In genomic region chr7:75423481-75423880, GRCh38 we compare ENCODE assay signal across 4 cellular contexts. TPM values are rescaled to one million over a fixed set of nuclear protein-coding genes. Genes with fewer than 3 reads are reported as not detected.
A peak's percentile ranks its signal among the peaks of the same experiment; 100 is the strongest.
DNase-seq lines count a peak whose midpoint lies in the region; ATAC-seq and TF ChIP-seq lines count a peak whose summit lies in the region.
"Not testable (repeated sequence)": the region's sequence is repeated elsewhere in the genome, so short reads cannot be mapped to it uniquely, and the experiment has no call there.

No MANE protein-coding gene starts in this region.

- not testable (repeated sequence) for H3K27me3 Mint-ChIP-seq in activated CD4-positive, alpha-beta T cell treated with anti-CD3 and anti-CD28 coated beads, Interleukin-2, amount 10 ng/mL, durations not matched to agents 24 days and 14 days; immature natural killer cell (ENCODE audit: low read depth in 3 of 3); naive B cell; osteocyte (ENCODE audit: unreplicated experiment)

- peaks cover 28% of the 10 kb centered on the region for H3K36me3 Mint-ChIP-seq in activated CD4-positive, alpha-beta T cell treated with anti-CD3 and anti-CD28 coated beads, Interleukin-2, amount 10 ng/mL, durations not matched to agents 24 days and 14 days (ENCODE audit: low read depth)
- H3K36me3 Mint-ChIP-seq in immature natural killer cell (peaks cover 4 to 12% (median 8%) of the 10 kb centered on the region in 3 donors), osteocyte (ENCODE audit: unreplicated experiment) (peaks cover 11% of the 10 kb centered on the region)
- not testable (repeated sequence) for H3K36me3 Mint-ChIP-seq in naive B cell

- not testable (repeated sequence) for H3K4me3 Mint-ChIP-seq in activated CD4-positive, alpha-beta T cell treated with anti-CD3 and anti-CD28 coated beads, Interleukin-2, amount 10 ng/mL, durations not matched to agents 24 days and 14 days; naive B cell; osteocyte (ENCODE audit: unreplicated experiment)
- peak overlapping the region in 1 of 5 donors; percentile 33 for H3K4me3 Mint-ChIP-seq in immature natural killer cell

- intact Hi-C loops in activated CD4-positive, alpha-beta T cell treated with anti-CD3 and anti-CD28 coated beads, Interleukin-2, amount 10 ng/mL, durations not matched to agents 24 days and 14 days (cut with micrococcal nuclease): not testable (repeated sequence)

- H3K4me1 Mint-ChIP-seq in activated CD4-positive, alpha-beta T cell treated with anti-CD3 and anti-CD28 coated beads, Interleukin-2, amount 10 ng/mL, durations not matched to agents 24 days and 14 days; osteocyte (ENCODE audit: unreplicated experiment): not testable (repeated sequence)
- H3K4me1 Mint-ChIP-seq in immature natural killer cell: peaks cover 23 to 24% of the 10 kb centered on the region in 2 donors
- peaks cover 10 to 14% (median 14%) of the 10 kb centered on the region in 3 donors for H3K4me1 Mint-ChIP-seq in naive B cell

- TF ChIP-seq CTCF in osteocyte (IDR thresholded peaks at IDR 0.05): not testable (repeated sequence)

- DNase-seq in activated CD4-positive, alpha-beta T cell treated with anti-CD3 and anti-CD28 coated beads, Interleukin-2, amount 10 ng/mL, durations not matched to agents 24 days and 14 days: peak; percentile 40
- DNase-seq in immature natural killer cell, naive B cell: not testable (repeated sequence)
- DNase-seq in osteocyte (ENCODE audit: extremely low spot score, unreplicated experiment): peak; percentile 25

- H3K9me3 Mint-ChIP-seq in activated CD4-positive, alpha-beta T cell treated with anti-CD3 and anti-CD28 coated beads, Interleukin-2, amount 10 ng/mL, durations not matched to agents 24 days and 14 days; immature natural killer cell; naive B cell; osteocyte (ENCODE audit: unreplicated experiment): not testable (repeated sequence)

- peak; percentile 6 to 9 for ATAC-seq in naive B cell (ENCODE audit: low read depth in 2 of 2)

- H3K27ac Mint-ChIP-seq in activated CD4-positive, alpha-beta T cell treated with anti-CD3 and anti-CD28 coated beads, Interleukin-2, amount 10 ng/mL, durations not matched to agents 24 days and 14 days; naive B cell; osteocyte (ENCODE audit: unreplicated experiment): not testable (repeated sequence)
- peak overlapping the region in 5 of 6 donors; percentile 45 to 77 (median 61) for H3K27ac Mint-ChIP-seq in immature natural killer cell

RNA-seq across cellular contexts. Expression of gene TRIM73, which starts 28.1 kb away (rescaled TPM):
- total RNA-seq in activated CD4-positive, alpha-beta T cell treated with anti-CD3 and anti-CD28 coated beads, Interleukin-2, amount 10 ng/mL, durations not matched to agents 24 days and 14 days: 3.8 and 5.8 TPM in 2 replicates
- polyA plus RNA-seq in immature natural killer cell: 1 to 10 TPM in 1 of 3 donors, under 1 TPM in 2; 0.20 to 3.6 (median 0.69) TPM
- 1 to 10 TPM in 3 of 6 donors, under 1 TPM in 2, not detected in 1; 0.09 to 1.4 (median 1.2) TPM for polyA plus RNA-seq in naive B cell (ENCODE audit: low read depth in 6 of 6)
- total RNA-seq in osteocyte: 3.2 and 7.4 TPM in 2 replicates
